In the genomic region with DNA sequence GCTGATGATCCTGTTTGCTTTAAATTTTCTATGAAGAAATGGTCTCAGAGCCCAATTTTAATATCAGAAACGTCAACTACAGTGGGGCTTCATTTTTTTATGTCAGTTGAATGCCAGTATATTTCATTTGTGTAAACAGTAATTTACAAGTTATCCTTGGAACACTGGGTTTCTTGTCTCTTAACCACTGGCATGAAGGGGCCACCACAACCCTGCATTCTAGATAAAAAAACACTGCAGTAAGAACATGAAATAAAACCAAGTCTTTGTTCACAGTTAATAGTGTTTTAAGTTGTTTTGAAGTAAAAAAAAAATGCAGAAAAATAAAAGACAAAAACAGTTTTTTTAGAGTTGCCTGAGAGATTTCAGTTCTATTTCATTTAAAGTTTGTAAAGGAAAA, we compare ENCODE assay signal across 19 cellular contexts. TPM values are rescaled to one million over a fixed set of nuclear protein-coding genes. Genes with fewer than 3 reads are reported as not detected.
DNase-seq lines count a peak whose midpoint lies in the region; ATAC-seq and TF ChIP-seq lines count a peak whose summit lies in the region.
"Had no signal": no experiment of that assay in that cellular context is flagged by ENCODE, and none has a peak within 500 bp of the region (broad histone marks: within the 10 kb centered on the region; RNA-seq: fewer than 3 reads in every experiment).

No MANE protein-coding gene starts in this region.

- H3K27me3 Mint-ChIP-seq in CD4-positive, alpha-beta T cell, result no peaks in the 10 kb centered on the region
- H3K27me3 Mint-ChIP-seq: CD4-positive, alpha-beta memory T cell had no signal

- POLR2A ChIA-PET in CD4-positive, alpha-beta T cell (lab: Charles Lee), result no interaction called here

- H3K4me1 ChIP-seq in tibial artery, result peaks cover 0 to 5% (median 2%) of the 10 kb centered on the region in 4 donors
- H3K4me1 ChIP-seq: BE2C had no signal

- no peak overlapping the region for H3K4me3 Mint-ChIP-seq in CD4-positive, alpha-beta T cell
- H3K4me3 Mint-ChIP-seq: CD4-positive, alpha-beta memory T cell had no signal

- no peak overlapping the region for H3K27ac Mint-ChIP-seq in CD4-positive, alpha-beta T cell
- H3K27ac Mint-ChIP-seq: CD4-positive, alpha-beta memory T cell had no signal

- TF ChIP-seq CTCF in AG10803 (conservative IDR thresholded peaks at IDR 0.05; ENCODE audit: low read length), result no peak
- no peak for TF ChIP-seq CTCF in cardiac fibroblast (IDR thresholded peaks at IDR 0.05; ENCODE audit: low read depth, low read length)
- TF ChIP-seq CTCF in tibial artery (IDR thresholded peaks at IDR 0.05), result no peak
- no peak for TF ChIP-seq CTCF in CD4-positive, alpha-beta T cell (IDR thresholded peaks at IDR 0.05)

- H3K4me1 Mint-ChIP-seq in CD4-positive, alpha-beta T cell (ENCODE audit: low read depth), result no peaks in the 10 kb centered on the region
- H3K4me1 Mint-ChIP-seq: CD4-positive, alpha-beta memory T cell had no signal

- H3K9me3 ChIP-seq in tibial artery, result no peaks in the 10 kb centered on the region
- H3K9me3 ChIP-seq in CD4-positive, alpha-beta T cell (ENCODE audit: control insufficient read depth, low read length), result no peaks in the 10 kb centered on the region
- H3K9me3 ChIP-seq: BE2C, MG63 had no signal

- H3K27ac ChIP-seq in tibial artery, result no peak overlapping the region
- H3K27ac ChIP-seq in CD4-positive, alpha-beta T cell (ENCODE audit: low read depth, low read length), result no peak overlapping the region
- H3K27ac ChIP-seq: 22Rv1 had no signal

- no peaks in the 10 kb centered on the region for H3K36me3 Mint-ChIP-seq in CD4-positive, alpha-beta T cell (ENCODE audit: low read depth)
- H3K36me3 Mint-ChIP-seq: CD4-positive, alpha-beta memory T cell had no signal

- H3K36me3 ChIP-seq in tibial artery, result no peaks in the 10 kb centered on the region
- H3K36me3 ChIP-seq: BE2C, MG63 had no signal

- H3K4me3 ChIP-seq in AG10803 (ENCODE audit: low read length) (no peak overlapping the region), cardiac fibroblast (replicated peaks in 1 of 2; ENCODE audit: low read depth in 2 of 2, low read length in 2 of 2) (no peak overlapping the region), tibial artery (no peak overlapping the region)
- H3K4me3 ChIP-seq: MG63 had no signal

- DNase-seq in AG10803 (ENCODE audit: low read depth), result peak; percentile 47
- DNase-seq in NCI-H526 treated with DMSO at 0.1 percent for 48 hours (lab: John Stamatoyannopoulos, UW), result peak; percentile 44
- peak; percentile 6 to 76 for DNase-seq in cardiac fibroblast (ENCODE audit: low read depth in 2 of 2)
- DNase-seq in foreskin melanocyte, result peak; percentile 88
- DNase-seq in dedifferentiated amniotic fluid mesenchymal stem cell (ENCODE audit: extremely low spot score), result no peak
- no peak for DNase-seq in tibial artery
- no peak for DNase-seq in CD4-positive, alpha-beta T cell
- DNase-seq: BE2C; CD4-positive, alpha-beta memory T cell; DMS79; HCEC 1CT; KG1; MG63; NCI-H1092; NCI-H146; NCI-H2081 treated with DMSO at 0.1 percent for 48 hours; NCI-H510A treated with DMSO at 0.1 percent for 48 hours had no signal

- H3K9me3 Mint-ChIP-seq in CD4-positive, alpha-beta T cell, result peaks cover 3% of the 10 kb centered on the region

- no peaks in the 10 kb centered on the region for H3K27me3 ChIP-seq in tibial artery
- H3K27me3 ChIP-seq in CD4-positive, alpha-beta T cell (ENCODE audit: control insufficient read depth, insufficient read depth, low read length), result no peaks in the 10 kb centered on the region
- H3K27me3 ChIP-seq: BE2C, MG63 had no signal

- ATAC-seq in CD4-positive, alpha-beta T cell (ENCODE audit: poor library complexity), result no peak
- ATAC-seq in GM19324 (IDR thresholded peaks at IDR 0.05; ENCODE audit: low FRiP score, unreplicated experiment), result no peak

- intact Hi-C loops in tibial artery (cut with DNase I; ENCODE audit: low total_unique reads), result no loop called here
- intact Hi-C loops in CD4-positive, alpha-beta T cell (cut with DNase I, micrococcal nuclease), result no loop called here

- CTCF ChIA-PET in CD4-positive, alpha-beta T cell (lab: Charles Lee), result no interaction called here

RNA-seq across cellular contexts. Expression of a gene that starts 8.0 kb away (rescaled TPM):
- total RNA-seq in CD4-positive, alpha-beta T cell, result not detected
- total RNA-seq: CD4-positive, alpha-beta memory T cell had no signal

Comparison
In these comparisons a context has a peak if more than half of its experiments do, and no peak if none do; other contexts are left out.
1. DNase-seq: peak in AG10803 (single experiment), NCI-H526 treated with DMSO at 0.1 percent for 48 hours (single experiment), cardiac fibroblast (2 of 2) and foreskin melanocyte (single experiment); none in dedifferentiated amniotic fluid mesenchymal stem cell (single experiment), tibial artery (0 of 2) and CD4-positive, alpha-beta T cell (0 of 10).